ENCODE assay signal across 2 cellular contexts in genomic region chr16:27722892-27723450, GRCh38.
TF ChIP-seq lines count a peak whose summit lies in the region.

No MANE protein-coding gene starts in this region.

TF ChIP-seq in WTC11, 78 proteins besides CTCF, POLR2A, EP300 and RAD21 (continued from another document and continues in another):
- TF ChIP-seq NR3C1 (CRISPR knock-in tag; conservative IDR thresholded peaks at IDR 0.05; ENCODE audit: low read depth) (no peak), RELA (CRISPR knock-in tag; IDR thresholded peaks at IDR 0.05; ENCODE audit: borderline replicate concordance) (no peak), TEAD1 (CRISPR knock-in tag; IDR thresholded peaks at IDR 0.05) (no peak), GRHL2 (CRISPR knock-in tag; IDR thresholded peaks at IDR 0.05; ENCODE audit: insufficient replicate concordance, severe bottlenecking) (no peak), PREB (CRISPR knock-in tag; IDR thresholded peaks at IDR 0.05; ENCODE audit: borderline replicate concordance) (no peak), MXD4 (CRISPR knock-in tag; IDR thresholded peaks at IDR 0.05; ENCODE audit: borderline replicate concordance) (no peak), AFF4 (CRISPR knock-in tag; IDR thresholded peaks at IDR 0.05; ENCODE audit: borderline replicate concordance) (no peak), KAT7 (CRISPR knock-in tag; IDR thresholded peaks at IDR 0.05; ENCODE audit: borderline replicate concordance) (no peak), FOXJ3 (CRISPR knock-in tag; IDR thresholded peaks at IDR 0.05; ENCODE audit: borderline replicate concordance) (no peak), JUN (CRISPR knock-in tag; IDR thresholded peaks at IDR 0.05) (no peak)
- TF ChIP-seq, protein P1, sequence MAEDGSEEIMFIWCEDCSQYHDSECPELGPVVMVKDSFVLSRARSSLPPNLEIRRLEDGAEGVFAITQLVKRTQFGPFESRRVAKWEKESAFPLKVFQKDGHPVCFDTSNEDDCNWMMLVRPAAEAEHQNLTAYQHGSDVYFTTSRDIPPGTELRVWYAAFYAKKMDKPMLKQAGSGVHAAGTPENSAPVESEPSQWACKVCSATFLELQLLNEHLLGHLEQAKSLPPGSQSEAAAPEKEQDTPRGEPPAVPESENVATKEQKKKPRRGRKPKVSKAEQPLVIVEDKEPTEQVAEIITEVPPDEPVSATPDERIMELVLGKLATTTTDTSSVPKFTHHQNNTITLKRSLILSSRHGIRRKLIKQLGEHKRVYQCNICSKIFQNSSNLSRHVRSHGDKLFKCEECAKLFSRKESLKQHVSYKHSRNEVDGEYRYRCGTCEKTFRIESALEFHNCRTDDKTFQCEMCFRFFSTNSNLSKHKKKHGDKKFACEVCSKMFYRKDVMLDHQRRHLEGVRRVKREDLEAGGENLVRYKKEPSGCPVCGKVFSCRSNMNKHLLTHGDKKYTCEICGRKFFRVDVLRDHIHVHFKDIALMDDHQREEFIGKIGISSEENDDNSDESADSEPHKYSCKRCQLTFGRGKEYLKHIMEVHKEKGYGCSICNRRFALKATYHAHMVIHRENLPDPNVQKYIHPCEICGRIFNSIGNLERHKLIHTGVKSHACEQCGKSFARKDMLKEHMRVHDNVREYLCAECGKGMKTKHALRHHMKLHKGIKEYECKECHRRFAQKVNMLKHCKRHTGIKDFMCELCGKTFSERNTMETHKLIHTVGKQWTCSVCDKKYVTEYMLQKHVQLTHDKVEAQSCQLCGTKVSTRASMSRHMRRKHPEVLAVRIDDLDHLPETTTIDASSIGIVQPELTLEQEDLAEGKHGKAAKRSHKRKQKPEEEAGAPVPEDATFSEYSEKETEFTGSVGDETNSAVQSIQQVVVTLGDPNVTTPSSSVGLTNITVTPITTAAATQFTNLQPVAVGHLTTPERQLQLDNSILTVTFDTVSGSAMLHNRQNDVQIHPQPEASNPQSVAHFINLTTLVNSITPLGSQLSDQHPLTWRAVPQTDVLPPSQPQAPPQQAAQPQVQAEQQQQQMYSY (CRISPR knock-in tag; IDR thresholded peaks at IDR 0.05), result no peak
- TF ChIP-seq, protein P2, sequence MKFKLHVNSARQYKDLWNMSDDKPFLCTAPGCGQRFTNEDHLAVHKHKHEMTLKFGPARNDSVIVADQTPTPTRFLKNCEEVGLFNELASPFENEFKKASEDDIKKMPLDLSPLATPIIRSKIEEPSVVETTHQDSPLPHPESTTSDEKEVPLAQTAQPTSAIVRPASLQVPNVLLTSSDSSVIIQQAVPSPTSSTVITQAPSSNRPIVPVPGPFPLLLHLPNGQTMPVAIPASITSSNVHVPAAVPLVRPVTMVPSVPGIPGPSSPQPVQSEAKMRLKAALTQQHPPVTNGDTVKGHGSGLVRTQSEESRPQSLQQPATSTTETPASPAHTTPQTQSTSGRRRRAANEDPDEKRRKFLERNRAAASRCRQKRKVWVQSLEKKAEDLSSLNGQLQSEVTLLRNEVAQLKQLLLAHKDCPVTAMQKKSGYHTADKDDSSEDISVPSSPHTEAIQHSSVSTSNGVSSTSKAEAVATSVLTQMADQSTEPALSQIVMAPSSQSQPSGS (CRISPR knock-in tag; IDR thresholded peaks at IDR 0.05; ENCODE audit: borderline replicate concordance, low read depth), result no peak
- TF ChIP-seq, protein P3, sequence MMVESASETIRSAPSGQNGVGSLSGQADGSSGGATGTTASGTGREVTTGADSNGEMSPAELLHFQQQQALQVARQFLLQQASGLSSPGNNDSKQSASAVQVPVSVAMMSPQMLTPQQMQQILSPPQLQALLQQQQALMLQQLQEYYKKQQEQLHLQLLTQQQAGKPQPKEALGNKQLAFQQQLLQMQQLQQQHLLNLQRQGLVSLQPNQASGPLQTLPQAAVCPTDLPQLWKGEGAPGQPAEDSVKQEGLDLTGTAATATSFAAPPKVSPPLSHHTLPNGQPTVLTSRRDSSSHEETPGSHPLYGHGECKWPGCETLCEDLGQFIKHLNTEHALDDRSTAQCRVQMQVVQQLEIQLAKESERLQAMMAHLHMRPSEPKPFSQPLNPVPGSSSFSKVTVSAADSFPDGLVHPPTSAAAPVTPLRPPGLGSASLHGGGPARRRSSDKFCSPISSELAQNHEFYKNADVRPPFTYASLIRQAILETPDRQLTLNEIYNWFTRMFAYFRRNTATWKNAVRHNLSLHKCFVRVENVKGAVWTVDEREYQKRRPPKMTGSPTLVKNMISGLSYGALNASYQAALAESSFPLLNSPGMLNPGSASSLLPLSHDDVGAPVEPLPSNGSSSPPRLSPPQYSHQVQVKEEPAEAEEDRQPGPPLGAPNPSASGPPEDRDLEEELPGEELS (CRISPR knock-in tag; IDR thresholded peaks at IDR 0.05), result no peak

TF ChIP-seq in GM23338, 12 proteins besides CTCF, POLR2A, EP300 and RAD21:
- no peak for TF ChIP-seq ZNF462 (CRISPR knock-in tag; IDR thresholded peaks at IDR 0.05)
- no peak for TF ChIP-seq REST (IDR thresholded peaks at IDR 0.05; ENCODE audit: unreplicated experiment)
